In genomic region chr19:18790566-18791314, GRCh38 we compare ENCODE assay signal across 12 cellular contexts. TPM values are rescaled to one million over a fixed set of nuclear protein-coding genes. Genes with fewer than 3 reads are reported as not detected.
DNase-seq lines count a peak whose midpoint lies in the region; ATAC-seq lines count a peak whose summit lies in the region.
"Had no signal": no experiment of that assay in that cellular context is flagged by ENCODE, and none has a peak within 500 bp of the region (broad histone marks: within the 10 kb centered on the region; RNA-seq: fewer than 3 reads in every experiment).

TSS of gene COMP (minus strand) at chr19:18791305. CDS start at chr19:18791269, 36 bp downstream.

- ATAC-seq in activated T-helper 17 cell treated with anti-CD3 and anti-CD28 coated beads, Interleukin-2, amount 50 U/mL, for 72 hours (replicated peaks): no peak
- peak; percentile 17 to 25 for ATAC-seq in stimulated activated naive B cell treated with anti-CD40 and anti-IgM and Interleukin-4, amounts not matched to agents 10 μg/mL and 1 μg/mL and 100 μg/mL, for 72 hours (replicated peaks)
- ATAC-seq in HG02970 (IDR thresholded peaks at IDR 0.05; ENCODE audit: low FRiP score, unreplicated experiment) (no peak), GM19328 (IDR thresholded peaks at IDR 0.05; ENCODE audit: unreplicated experiment) (no peak), HG02938 (IDR thresholded peaks at IDR 0.05; ENCODE audit: unreplicated experiment) (no peak)
- ATAC-seq: gastroesophageal sphincter, sciatic nerve had no signal

- peak within 1 kb of the TSS; percentile 68 for H3K4me3 Mint-ChIP-seq in T-helper 1 cell treated with Interleukin-12 subunit alpha and Interleukin-12 subunit beta and Interleukin-4 antibody, amounts not matched to agents 30 μg/mL and 1 μg/mL, for 36 hours
- H3K4me3 Mint-ChIP-seq in activated T-helper 17 cell treated with anti-CD3 and anti-CD28 coated beads, Interleukin-2, amount 50 U/mL, for 72 hours: peak within 1 kb of the TSS; percentile 57
- peak within 1 kb of the TSS; percentile 80 to 82 for H3K4me3 Mint-ChIP-seq in stimulated activated naive B cell treated with anti-CD40 and anti-IgM and Interleukin-4, amounts not matched to agents 10 μg/mL and 1 μg/mL and 100 μg/mL, for 72 hours

- H3K27ac Mint-ChIP-seq in T-helper 1 cell treated with Interleukin-12 subunit alpha and Interleukin-12 subunit beta and Interleukin-4 antibody, amounts not matched to agents 30 μg/mL and 1 μg/mL, for 36 hours: peak within 1 kb of the TSS; percentile 84
- no peak within 1 kb of the TSS for H3K27ac Mint-ChIP-seq in activated T-helper 17 cell treated with anti-CD3 and anti-CD28 coated beads, Interleukin-2, amount 50 U/mL, for 72 hours
- H3K27ac Mint-ChIP-seq in stimulated activated naive B cell treated with anti-CD40 and anti-IgM and Interleukin-4, amounts not matched to agents 10 μg/mL and 1 μg/mL and 100 μg/mL, for 72 hours: peak within 1 kb of the TSS; percentile 79

- H3K4me1 Mint-ChIP-seq in T-helper 1 cell treated with Interleukin-12 subunit alpha and Interleukin-12 subunit beta and Interleukin-4 antibody, amounts not matched to agents 30 μg/mL and 1 μg/mL, for 36 hours (ENCODE audit: low read depth): peaks cover 13% of the 10 kb centered on the region
- peaks cover 7% of the 10 kb centered on the region for H3K4me1 Mint-ChIP-seq in activated T-helper 17 cell treated with anti-CD3 and anti-CD28 coated beads, Interleukin-2, amount 50 U/mL, for 72 hours
- H3K4me1 Mint-ChIP-seq in stimulated activated naive B cell treated with anti-CD40 and anti-IgM and Interleukin-4, amounts not matched to agents 10 μg/mL and 1 μg/mL and 100 μg/mL, for 72 hours: peaks cover 26 to 48% of the 10 kb centered on the region in 2 donors

- DNase-seq in T-helper 1 cell (no peak), iPS-NIHi11 (ENCODE audit: low spot score) (peak; percentile 23)
- no peak for DNase-seq in stimulated activated naive B cell treated with anti-CD40 and anti-IgM and Interleukin-4, amounts not matched to agents 10 μg/mL and 1 μg/mL and 100 μg/mL, for 72 hours
- DNase-seq: transverse colon had no signal

- peaks cover 83% of the 10 kb centered on the region for H3K27me3 Mint-ChIP-seq in T-helper 1 cell treated with Interleukin-12 subunit alpha and Interleukin-12 subunit beta and Interleukin-4 antibody, amounts not matched to agents 30 μg/mL and 1 μg/mL, for 36 hours (ENCODE audit: low read depth)
- peaks cover 35% of the 10 kb centered on the region for H3K27me3 Mint-ChIP-seq in activated T-helper 17 cell treated with anti-CD3 and anti-CD28 coated beads, Interleukin-2, amount 50 U/mL, for 72 hours
- peaks cover 64 to 77% of the 10 kb centered on the region in 2 donors for H3K27me3 Mint-ChIP-seq in stimulated activated naive B cell treated with anti-CD40 and anti-IgM and Interleukin-4, amounts not matched to agents 10 μg/mL and 1 μg/mL and 100 μg/mL, for 72 hours

- no peaks in the 10 kb centered on the region for H3K9me3 Mint-ChIP-seq in T-helper 1 cell treated with Interleukin-12 subunit alpha and Interleukin-12 subunit beta and Interleukin-4 antibody, amounts not matched to agents 30 μg/mL and 1 μg/mL, for 36 hours
- no peaks in the 10 kb centered on the region for H3K9me3 Mint-ChIP-seq in activated T-helper 17 cell treated with anti-CD3 and anti-CD28 coated beads, Interleukin-2, amount 50 U/mL, for 72 hours
- H3K9me3 Mint-ChIP-seq in stimulated activated naive B cell treated with anti-CD40 and anti-IgM and Interleukin-4, amounts not matched to agents 10 μg/mL and 1 μg/mL and 100 μg/mL, for 72 hours: no peaks in the 10 kb centered on the region

- peaks cover 4% of the 10 kb centered on the region for H3K36me3 Mint-ChIP-seq in T-helper 1 cell treated with Interleukin-12 subunit alpha and Interleukin-12 subunit beta and Interleukin-4 antibody, amounts not matched to agents 30 μg/mL and 1 μg/mL, for 36 hours (ENCODE audit: low read depth)
- H3K36me3 Mint-ChIP-seq in activated T-helper 17 cell treated with anti-CD3 and anti-CD28 coated beads, Interleukin-2, amount 50 U/mL, for 72 hours (ENCODE audit: low read depth): peaks cover 15% of the 10 kb centered on the region
- peaks cover 0 to 9% of the 10 kb centered on the region in 2 donors for H3K36me3 Mint-ChIP-seq in stimulated activated naive B cell treated with anti-CD40 and anti-IgM and Interleukin-4, amounts not matched to agents 10 μg/mL and 1 μg/mL and 100 μg/mL, for 72 hours

RNA-seq across cellular contexts. Expression of gene COMP, which starts in this region (rescaled TPM):
- not detected for total RNA-seq in activated T-helper 17 cell treated with anti-CD3 and anti-CD28 coated beads, Interleukin-2, amount 50 U/mL, for 72 hours
- total RNA-seq: SK-MEL-5 had no signal

Comparison
In these comparisons a context has a peak if more than half of its experiments do, and no peak if none do; other contexts are left out.
1. ATAC-seq: peak in stimulated activated naive B cell treated with anti-CD40 and anti-IgM and Interleukin-4, amounts not matched to agents 10 μg/mL and 1 μg/mL and 100 μg/mL, for 72 hours (2 of 2); none in activated T-helper 17 cell treated with anti-CD3 and anti-CD28 coated beads, Interleukin-2, amount 50 U/mL, for 72 hours (single experiment), HG02970 (single experiment), GM19328 (single experiment) and HG02938 (single experiment).
2. Peak in every context shown above with its lines, with median percentiles within 50 percentile points of each other: H3K4me3 Mint-ChIP-seq.